ENCODE assay signal across 22 cellular contexts in the genomic region with DNA sequence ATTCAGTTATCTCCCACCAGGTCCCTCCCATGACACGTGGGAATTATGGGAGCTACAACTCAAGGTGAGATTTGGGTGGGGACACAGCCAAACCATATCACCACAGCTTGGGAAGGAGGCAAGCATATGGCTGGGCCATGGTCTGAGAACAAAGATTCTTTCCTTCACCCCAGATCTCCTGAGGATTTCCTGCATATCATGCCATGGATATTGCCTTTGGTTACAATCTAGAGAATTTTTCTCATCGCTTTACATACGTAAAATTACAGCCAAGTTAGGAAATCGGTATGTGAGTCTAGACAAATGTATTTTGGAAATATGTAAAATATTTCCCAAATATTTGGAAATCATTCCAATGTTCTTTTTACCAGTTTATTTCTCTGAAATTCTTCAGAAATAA.
DNase-seq lines count a peak whose midpoint lies in the region; ATAC-seq, FAIRE-seq and TF ChIP-seq lines count a peak whose summit lies in the region.
"Had no signal": no experiment of that assay in that cellular context is flagged by ENCODE, and none has a peak within 500 bp of the region (broad histone marks: within the 10 kb centered on the region; RNA-seq: fewer than 3 reads in every experiment).

No MANE protein-coding gene starts in this region.

- no peak for TF ChIP-seq CTCF in choroid plexus epithelial cell (conservative IDR thresholded peaks at IDR 0.05; ENCODE audit: low read depth, low read length)
- no peak for TF ChIP-seq CTCF in fibroblast of the aortic adventitia (IDR thresholded peaks at IDR 0.05; ENCODE audit: insufficient read depth, low read length)
- no peak for TF ChIP-seq CTCF in suprapubic skin (IDR thresholded peaks at IDR 0.05)

- WGBS in suprapubic skin = 96% methylated on average over 4 of the region's 4 CpGs

- no peak for ATAC-seq in HG02840 (IDR thresholded peaks at IDR 0.05; ENCODE audit: low FRiP score, unreplicated experiment)
- ATAC-seq: A549; CD8-positive, alpha-beta T cell; GM23338; HCT116 had no signal

- no peak overlapping the region for H3K27ac ChIP-seq in suprapubic skin

- peak; percentile 23 for DNase-seq in choroid plexus epithelial cell (ENCODE audit: low read depth)
- peak; percentile 27 for DNase-seq in fibroblast of the aortic adventitia (ENCODE audit: low read depth)
- no peak for DNase-seq in iPS-NIHi7 (ENCODE audit: extremely low spot score)
- DNase-seq in suprapubic skin (ENCODE audit: low spot score in 2 of 2) = no peak
- no peak for DNase-seq in NK-92 treated with Interleukin-12 subunit alpha and Interleukin-12 subunit beta, amount 100 ng/mL, for 24 hours (lab: John Stamatoyannopoulos, UW)
- DNase-seq: 8988T; ACHN; Caco-2; CD4-positive, CD25-positive, alpha-beta regulatory T cell; CD8-positive, alpha-beta T cell; DMS153; DMS79; EL; GF-D8; H9 had no signal

- no peaks in the 10 kb centered on the region for H3K4me1 ChIP-seq in suprapubic skin
- H3K4me1 ChIP-seq: A549, Caco-2 had no signal

- H3K27me3 ChIP-seq in suprapubic skin = no peaks in the 10 kb centered on the region

- no peaks in the 10 kb centered on the region for H3K9me3 ChIP-seq in suprapubic skin
- H3K9me3 ChIP-seq: Caco-2 had no signal

- TF ChIP-seq POLR2A in suprapubic skin (IDR thresholded peaks at IDR 0.05) = no peak

- H3K4me3 ChIP-seq in choroid plexus epithelial cell (ENCODE audit: low read depth, low read length) (no peak overlapping the region), fibroblast of the aortic adventitia (ENCODE audit: low read depth, low read length) (no peak overlapping the region), suprapubic skin (no peak overlapping the region)
- H3K4me3 ChIP-seq: A549, GM23338 had no signal

- TF ChIP-seq EP300 in suprapubic skin (IDR thresholded peaks at IDR 0.05) = no peak

- FAIRE-seq in G401.6 (lab: Jason Lieb, UNC) = peak; percentile 15
- FAIRE-seq: A549, GM12891, GM18507 had no signal

- no peaks in the 10 kb centered on the region for H3K36me3 ChIP-seq in suprapubic skin

Comparison
In these comparisons a context has a peak if more than half of its experiments do, and no peak if none do; other contexts are left out.
1. DNase-seq: peak in choroid plexus epithelial cell (single experiment) and fibroblast of the aortic adventitia (single experiment); none in iPS-NIHi7 (single experiment), suprapubic skin (0 of 2) and NK-92 treated with Interleukin-12 subunit alpha and Interleukin-12 subunit beta, amount 100 ng/mL, for 24 hours (single experiment).